21 cellular contexts compared by ENCODE assay signal in genomic region chr1:196774603-196775002, GRCh38. TPM values are rescaled to one million over a fixed set of nuclear protein-coding genes. Genes with fewer than 3 reads are reported as not detected.
DNase-seq lines count a peak whose midpoint lies in the region; ATAC-seq, FAIRE-seq and TF ChIP-seq lines count a peak whose summit lies in the region.
"Had no signal": no experiment of that assay in that cellular context is flagged by ENCODE, and none has a peak within 500 bp of the region (broad histone marks: within the 10 kb centered on the region; RNA-seq: fewer than 3 reads in every experiment).

CFHR3 (plus strand) TSS chr1:196774840; CDS start chr1:196774887, 47 bp downstream.

- peak; percentile 18 for FAIRE-seq in GM12878 (lab: Jason Lieb, UNC)
- FAIRE-seq in pancreas (lab: Jason Lieb, UNC) = no peak
- FAIRE-seq: HTR-8/SVneo, islet of Langerhans had no signal

- H3K27me3 ChIP-seq in GM12878 (replicated peaks in 1 of 2; ENCODE audit: control insufficient read depth in 2 of 2, insufficient read depth in 2 of 2, low read length in 1 of 2) (no peaks in the 10 kb centered on the region), pancreas (no peaks in the 10 kb centered on the region)
- H3K27me3 ChIP-seq: breast epithelium, esophagus muscularis mucosa had no signal

- H3K9me3 ChIP-seq in GM12878 (replicated peaks; ENCODE audit: control insufficient read depth, insufficient read depth, low read length) = no peaks in the 10 kb centered on the region
- no peaks in the 10 kb centered on the region for H3K9me3 ChIP-seq in pancreas
- H3K9me3 ChIP-seq: breast epithelium, esophagus muscularis mucosa had no signal

- no peak for TF ChIP-seq RAD21 in GM12878 (IDR thresholded peaks at IDR 0.05; ENCODE audit: insufficient read depth, low read depth, low read length)

- H3K9ac ChIP-seq in GM12878 (ENCODE audit: control insufficient read depth, insufficient read depth, low read length) = no peak within 1 kb of the TSS

- H3K4me1 ChIP-seq in GM12878 (ENCODE audit: control insufficient read depth, insufficient read depth, low read length) (no peaks in the 10 kb centered on the region), pancreas (no peaks in the 10 kb centered on the region)
- H3K4me1 ChIP-seq: breast epithelium, esophagus muscularis mucosa had no signal

- H3K27ac ChIP-seq in GM12878 (ENCODE audit: control insufficient read depth, insufficient read depth) (no peak within 1 kb of the TSS), pancreas (no peak within 1 kb of the TSS)
- H3K27ac ChIP-seq: breast epithelium, esophagus muscularis mucosa, SK-N-MC had no signal

- H2AFZ ChIP-seq in GM12878 (ENCODE audit: control insufficient read depth, low read depth, low read length) = no peak within 1 kb of the TSS

- H3K36me3 ChIP-seq in GM12878 (ENCODE audit: control insufficient read depth in 2 of 2, insufficient read depth in 2 of 2, low read length in 1 of 2) (no peaks in the 10 kb centered on the region), pancreas (no peaks in the 10 kb centered on the region)
- H3K36me3 ChIP-seq: breast epithelium, esophagus muscularis mucosa had no signal

- H3K4me2 ChIP-seq in GM12878 (ENCODE audit: control insufficient read depth, insufficient read depth) = no peak within 1 kb of the TSS

- H4K20me1 ChIP-seq in GM12878 (ENCODE audit: control insufficient read depth, insufficient read depth) = no peaks in the 10 kb centered on the region

- TF ChIP-seq CTCF in GM12878 (IDR thresholded peaks at IDR 0.05 in 2 of 3, conservative IDR thresholded peaks at IDR 0.05 in 1 of 3; ENCODE audit: control insufficient read depth in 2 of 3, extremely low read depth in 1 of 3, insufficient read depth in 1 of 3, low read depth in 3 of 3, low read length in 3 of 3) = no peak
- no peak for TF ChIP-seq CTCF in foreskin fibroblast (IDR thresholded peaks at IDR 0.05; ENCODE audit: low read depth, low read length)
- no peak for TF ChIP-seq CTCF in pancreas (IDR thresholded peaks at IDR 0.05)

- RAD21 ChIA-PET in GM12878 (lab: Charles Lee; ENCODE audit: unreplicated experiment) = no interaction called here

- no TSS peak for BruUV-seq in GM12878 (replicated peaks; lab: Mats Ljungman, UMichigan)

- H3K4me3 ChIP-seq in GM12878 (no peak within 1 kb of the TSS), foreskin fibroblast (ENCODE audit: low read depth in 1 of 2, low read length in 2 of 2) (no peak within 1 kb of the TSS), pancreas (no peak within 1 kb of the TSS)
- H3K4me3 ChIP-seq: breast epithelium, esophagus muscularis mucosa, SK-N-MC had no signal

- ATAC-seq in GM19025 (IDR thresholded peaks at IDR 0.05; ENCODE audit: low read depth, unreplicated experiment) (peak; percentile 81), GM21619 (IDR thresholded peaks at IDR 0.05; ENCODE audit: unreplicated experiment) (peak; percentile 99), HG03097 (IDR thresholded peaks at IDR 0.05; ENCODE audit: low FRiP score, unreplicated experiment) (peak; percentile 100), GM12878 (peak; percentile 57), pancreas (no peak)
- ATAC-seq: right cardiac atrium had no signal

- intact Hi-C loops in GM12878 (cut with micrococcal nuclease; ENCODE audit: unreplicated experiment) = no loop called here
- intact Hi-C loops in pancreas (cut with DNase I) = no loop called here

- SMC1A ChIA-PET in GM12878 (lab: Charles Lee; ENCODE audit: uncharacterized antibody, unreplicated experiment) = no interaction called here

- no peak for TF ChIP-seq EP300 in GM12878 (IDR thresholded peaks at IDR 0.05; ENCODE audit: borderline replicate concordance in 1 of 2, control insufficient read depth in 1 of 2, low read depth in 2 of 2, low read length in 2 of 2)

- POLR2A ChIA-PET in GM12878 (lab: Charles Lee) = no interaction called here

- DNase-seq in GM12878 (ENCODE audit: low read depth, low spot score) (no peak), amygdala (lab: John Stamatoyannopoulos, UW) (no peak), foreskin fibroblast (no peak), NCI-H2171 (lab: John Stamatoyannopoulos, UW) (no peak), pancreas (no peak)
- DNase-seq: activated CD4-positive, alpha-beta T cell treated with anti-CD3 and anti-CD28 coated beads for 48 hours; activated T-cell treated with anti-CD3 and anti-CD28 coated beads for 4 hours; mesenchymal stem cell; NCI-H1694; NCI-H510A; right cardiac atrium; stimulated activated CD4-positive, alpha-beta T cell treated with anti-CD3 and anti-CD28 coated beads, Interleukin-1b, Interleukin-23, amount 100 ng/mL, for 48 hours had no signal

- in situ Hi-C loops in GM12878 (cut with MboI) = no loop called here

- H3K79me2 ChIP-seq in GM12878 (ENCODE audit: control insufficient read depth, insufficient read depth, low read length) = no peaks in the 10 kb centered on the region

- TF ChIP-seq POLR2A in GM12878 (IDR thresholded peaks at IDR 0.05; ENCODE audit: low read depth, low read length) = no peak

- CTCF ChIA-PET in GM12878 (lab: Yijun Ruan, JAX) = no interaction called here

TF ChIP-seq in GM12878, 131 proteins besides CTCF, POLR2A, EP300 and RAD21:
- TF ChIP-seq SRF (IDR thresholded peaks at IDR 0.05; ENCODE audit: low read depth in 2 of 2, low read length in 2 of 2) (no peak), HCFC1 (IDR thresholded peaks at IDR 0.05; ENCODE audit: low read length) (no peak), IRF5 (IDR thresholded peaks at IDR 0.05; ENCODE audit: borderline replicate concordance) (no peak), LARP7 (IDR thresholded peaks at IDR 0.05) (no peak), IKZF1 (conservative IDR thresholded peaks at IDR 0.05) (no peak), CBX5 (IDR thresholded peaks at IDR 0.05; ENCODE audit: low read depth) (no peak), TAF1 (IDR thresholded peaks at IDR 0.05; ENCODE audit: borderline replicate concordance, low read depth, low read length) (no peak), HDGF (IDR thresholded peaks at IDR 0.05) (no peak), ZNF622 (IDR thresholded peaks at IDR 0.05) (no peak), POLR2AphosphoS2 (IDR thresholded peaks at IDR 0.05; ENCODE audit: low read depth, low read length) (no peak), REST (IDR thresholded peaks at IDR 0.05; ENCODE audit: low read depth, low read length) (no peak)
TF ChIP-seq in GM12878: peak in this region for 0.

RNA-seq across cellular contexts. Expression of gene CFHR3, which starts in this region (rescaled TPM):
- total RNA-seq in GM12878 (2013; cell fraction: nucleolus; rRNA removed) = not detected in 2 replicates
- total RNA-seq in GM12878 (2014; rRNA removed) = 0.17 TPM in 1 of 2 replicates, not detected in the other
- not detected in 2 replicates for total RNA-seq in GM12878 (2014; rRNA removed; fragmentation: Illumina TruSeq; extraction: Trizol)
- not detected in 2 replicates for total RNA-seq in GM12878 (2021)
- not detected for polyA plus RNA-seq in GM12878 (2011; ENCODE audit: low read depth)
- polyA plus RNA-seq in GM12878 (2011; rRNA removed) = not detected in 2 replicates
- not detected in 2 replicates for polyA plus RNA-seq in GM12878 (2011; cell fraction: cytosol; rRNA removed)
- not detected in 2 replicates for polyA plus RNA-seq in GM12878 (2011; cell fraction: nucleus; rRNA removed)
- polyA plus RNA-seq in GM12878 (2012) = not detected in 2 replicates
- polyA plus RNA-seq in GM12878 (2014; fragmentation: Illumina TruSeq; extraction: Trizol) = not detected in 2 replicates
- not detected for polyA plus RNA-seq in GM12878 (2014; fragmentation: Nextera tagmentation; extraction: Ambion mirVana)
- not detected in 2 replicates for polyA plus RNA-seq in GM12878 (2014; rRNA removed)
- not detected for polyA plus RNA-seq in GM12878 (2016; fragmentation: Nextera tagmentation; extraction: Ambion mirVana)
- not detected in 2 replicates for polyA minus RNA-seq in GM12878 (2011; rRNA and poly(A)+ RNA removed)
- not detected in 2 replicates for polyA minus RNA-seq in GM12878 (2011; cell fraction: cytosol; rRNA and poly(A)+ RNA removed)
- polyA minus RNA-seq in GM12878 (2011; cell fraction: nucleus; rRNA and poly(A)+ RNA removed) = not detected in 2 replicates
- total RNA-seq in pancreas = under 1 TPM in 2 of 6 donors, not detected in 4; 0.09 TPM
- polyA plus RNA-seq in pancreas = under 1 TPM in 1 of 2 donors, not detected in 1; 0.15 TPM
- total RNA-seq: breast epithelium, esophagus muscularis mucosa, OCI-LY7 had no signal

Comparison
In these comparisons a context has a peak if more than half of its experiments do, and no peak if none do; other contexts are left out.
1. Peak in ATAC-seq in GM12878; RNA of the gene not detected or under 1 TPM.
2. ATAC-seq: peak in GM19025 (single experiment), GM21619 (single experiment) and HG03097 (single experiment); none in pancreas (0 of 4).